ENCODE assay signal across 28 cellular contexts in the genomic region with DNA sequence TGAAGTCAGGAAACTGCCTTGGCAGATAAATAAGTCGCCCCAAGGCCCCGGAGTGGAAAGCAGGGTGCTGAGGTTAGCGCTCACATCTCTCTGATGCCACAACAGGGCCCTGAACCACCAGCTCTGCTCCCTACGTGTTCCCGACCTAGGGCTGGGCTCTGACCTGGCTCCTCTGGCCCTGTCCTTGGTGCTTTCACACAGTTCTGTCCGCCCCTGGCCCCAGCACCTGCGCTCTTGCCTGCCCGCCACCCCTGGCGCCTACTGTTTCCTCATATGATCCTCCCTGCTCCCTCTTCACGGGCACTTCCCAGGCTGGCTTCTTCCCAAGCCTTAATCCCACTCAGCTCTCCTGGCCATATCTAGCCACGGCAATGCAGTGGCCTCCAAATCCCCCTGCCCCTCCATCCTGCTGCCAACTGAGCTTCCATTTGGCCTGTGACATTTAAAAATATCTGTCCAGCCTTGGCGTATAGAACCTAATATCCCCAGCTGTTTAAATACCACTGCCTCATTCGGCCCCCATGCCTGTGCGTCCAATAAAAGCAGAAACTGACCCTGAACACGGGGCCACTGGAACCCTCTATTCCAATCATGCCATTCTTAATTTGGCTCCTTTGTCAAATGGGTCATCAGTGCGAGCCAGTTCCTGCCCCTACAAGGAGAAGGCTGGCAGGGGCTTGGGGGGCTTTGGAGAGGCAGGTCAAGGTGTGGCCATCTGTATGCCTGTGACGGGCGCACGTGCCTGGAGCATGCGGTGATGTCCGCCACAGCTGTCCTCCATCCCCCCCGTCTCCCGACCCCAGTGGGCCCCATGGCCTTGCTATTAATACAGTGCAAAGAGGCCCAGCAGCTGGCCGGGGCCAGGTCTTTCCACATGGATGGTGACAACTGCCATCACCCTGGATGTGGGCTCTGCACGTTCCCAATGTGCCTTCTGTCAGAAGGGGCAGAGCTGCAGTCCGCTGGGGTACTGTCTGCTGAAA.
"Had no signal": no experiment of that assay in that cellular context is flagged by ENCODE, and none has a peak within 500 bp of the region (broad histone marks: within the 10 kb centered on the region; RNA-seq: fewer than 3 reads in every experiment).

No MANE protein-coding gene starts in this region.

- H3K9me3 Mint-ChIP-seq: activated B cell treated with CpG ODN at 0.5 μM for 24 hours; activated CD4-positive, alpha-beta T cell treated with anti-CD3 and anti-CD28 coated beads, Interleukin-2, amount 10 ng/mL, durations not matched to agents 7 days and 5 days; activated T-helper 17 cell treated with anti-CD3 and anti-CD28 coated beads, Interleukin-2, amount 50 U/mL, for 72 hours had no signal

- H3K27ac ChIP-seq: adrenal gland, Peyer's patch, RWPE1 had no signal

- FAIRE-seq: TTC549 had no signal

- H3K9me3 ChIP-seq: adrenal gland, Peyer's patch had no signal

- H3K4me1 ChIP-seq: adrenal gland, Peyer's patch had no signal

- H3K36me3 ChIP-seq: adrenal gland, Peyer's patch had no signal

- H3K4me3 Mint-ChIP-seq: activated B cell treated with CpG ODN at 0.5 μM for 24 hours; activated CD4-positive, alpha-beta memory T cell treated with anti-CD3 and anti-CD28 coated beads for 36 hours; activated CD4-positive, alpha-beta T cell treated with anti-CD3 and anti-CD28 coated beads, Interleukin-2, amount 10 ng/mL, durations not matched to agents 7 days and 5 days; activated naive CD8-positive, alpha-beta T cell treated with anti-CD3 and anti-CD28 coated beads, Interleukin-2, amount 10 ng/mL, durations not matched to agents 7 days and 5 days; activated T-helper 17 cell treated with anti-CD3 and anti-CD28 coated beads, Interleukin-2, amount 50 U/mL, for 72 hours; T-helper 17 cell had no signal

- H3K27me3 ChIP-seq: adrenal gland, Peyer's patch had no signal

- ATAC-seq: activated T-helper 17 cell treated with anti-CD3 and anti-CD28 coated beads, Interleukin-2, amount 50 U/mL, for 72 hours; T-helper 17 cell had no signal

- DNase-seq: activated B cell treated with CpG ODN at 0.5 μM for 24 hours; activated CD4-positive, alpha-beta memory T cell treated with anti-CD3 and anti-CD28 coated beads for 36 hours; activated CD4-positive, alpha-beta T cell treated with anti-CD3 and anti-CD28 coated beads, Interleukin-2, amount 10 ng/mL, durations not matched to agents 7 days and 5 days; activated gamma-delta T cell; activated naive CD4-positive, alpha-beta T cell treated with anti-CD3 and anti-CD28 coated beads, Interleukin-2, amount 50 U/mL, for 16 hours; activated naive CD8-positive, alpha-beta T cell treated with anti-CD3 and anti-CD28 coated beads, Interleukin-2, amount 10 ng/mL, durations not matched to agents 7 days and 5 days; activated T-cell treated with anti-CD3 and anti-CD28 coated beads for 4 hours; activated T-cell treated with anti-CD3 and anti-CD28 coated beads, Interleukin-2, amount 50 U/mL, for 48 hours; adrenal gland; anterior cingulate cortex; caudate nucleus; KG1; NCI-H1092; NCI-H1417; NCI-H2029; NCI-H2107; NCI-H2171 treated with DMSO at 0.1 percent for 48 hours; NCI-H226; NCI-H526; NCI-H82; OCI-M1; SHP77; T-helper 17 cell; T1000 had no signal

- H3K27me3 Mint-ChIP-seq: activated B cell treated with CpG ODN at 0.5 μM for 24 hours had no signal

- H3K27ac Mint-ChIP-seq: activated B cell treated with CpG ODN at 0.5 μM for 24 hours; activated CD4-positive, alpha-beta memory T cell treated with anti-CD3 and anti-CD28 coated beads for 36 hours; activated CD4-positive, alpha-beta T cell treated with anti-CD3 and anti-CD28 coated beads, Interleukin-2, amount 10 ng/mL, durations not matched to agents 7 days and 5 days; activated naive CD8-positive, alpha-beta T cell treated with anti-CD3 and anti-CD28 coated beads, Interleukin-2, amount 10 ng/mL, durations not matched to agents 7 days and 5 days; activated T-helper 17 cell treated with anti-CD3 and anti-CD28 coated beads, Interleukin-2, amount 50 U/mL, for 72 hours; T-helper 17 cell had no signal

- H3K4me1 Mint-ChIP-seq: activated B cell treated with CpG ODN at 0.5 μM for 24 hours had no signal

- H3K4me3 ChIP-seq: adrenal gland, Peyer's patch had no signal
